Comparison of ENCODE assay signal across 9 cellular contexts in the genomic region with DNA sequence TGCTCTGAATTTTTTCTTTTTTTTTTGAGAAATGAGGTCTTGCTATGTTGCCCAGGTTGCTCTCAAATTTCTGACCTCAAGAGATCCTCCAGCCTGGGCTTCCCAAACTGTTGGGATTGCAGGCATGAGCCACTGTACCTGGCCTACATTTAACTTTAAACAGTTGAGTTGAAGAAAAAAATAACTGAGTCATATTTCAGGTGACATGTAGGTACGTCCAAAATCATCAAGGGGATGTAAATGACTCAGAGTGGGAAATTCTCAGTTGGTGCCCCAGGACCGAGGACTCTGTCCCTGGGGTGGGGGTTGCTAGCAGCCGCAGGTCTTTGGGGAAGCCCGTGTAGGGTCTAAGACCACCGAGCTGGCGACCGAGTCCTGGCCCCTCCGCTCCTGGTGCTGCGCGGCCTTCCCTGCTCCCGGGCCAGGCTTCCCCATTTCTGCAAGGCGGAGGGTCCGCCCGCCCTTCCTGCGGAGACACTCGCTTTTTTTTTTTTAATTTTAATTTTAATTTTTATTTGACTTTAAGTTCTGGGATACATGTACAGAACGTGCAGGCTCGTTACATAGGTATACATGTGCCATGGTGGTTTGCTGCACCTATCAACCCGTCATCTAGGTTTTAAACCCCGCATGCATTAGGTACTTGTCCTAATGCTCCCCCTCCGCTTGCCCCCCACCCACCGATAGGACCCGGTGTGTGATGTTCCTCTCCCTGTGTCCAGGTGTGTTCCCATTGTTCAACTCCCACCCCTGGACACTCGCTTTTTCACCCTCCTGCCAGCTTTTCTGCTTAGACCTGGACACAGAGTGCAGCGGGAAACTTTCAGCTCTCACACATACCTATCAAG. TPM values are rescaled to one million over a fixed set of nuclear protein-coding genes. Genes with fewer than 3 reads are reported as not detected.
DNase-seq lines count a peak whose midpoint lies in the region; ATAC-seq, FAIRE-seq and TF ChIP-seq lines count a peak whose summit lies in the region.
"Had no signal": no experiment of that assay in that cellular context is flagged by ENCODE, and none has a peak within 500 bp of the region (broad histone marks: within the 10 kb centered on the region; RNA-seq: fewer than 3 reads in every experiment).

No MANE protein-coding gene starts in this region.

- TF ChIP-seq POLR2A in ovary (IDR thresholded peaks at IDR 0.05): no peak

- 29 to 31% (median 29%) methylated on average over 25 of the region's 25 CpGs for WGBS in ovary, 3 donors

- ATAC-seq in HG03025 (IDR thresholded peaks at IDR 0.05; ENCODE audit: low FRiP score, unreplicated experiment): peak; percentile 27
- ATAC-seq in naive thymus-derived CD4-positive, alpha-beta T cell: no peak

- H3K36me3 Mint-ChIP-seq in CD14-positive monocyte: no peaks in the 10 kb centered on the region
- H3K36me3 Mint-ChIP-seq in naive thymus-derived CD4-positive, alpha-beta T cell: no peaks in the 10 kb centered on the region

- H3K27ac Mint-ChIP-seq in CD14-positive monocyte: peak overlapping the region; percentile 97 to 99 (median 98)
- peak overlapping the region; percentile 68 to 93 (median 85) for H3K27ac Mint-ChIP-seq in naive thymus-derived CD4-positive, alpha-beta T cell

- H3K9me3 Mint-ChIP-seq in CD14-positive monocyte: peaks cover 0 to 2% (median 0%) of the 10 kb centered on the region in 7 donors
- no peaks in the 10 kb centered on the region for H3K9me3 Mint-ChIP-seq in naive thymus-derived CD4-positive, alpha-beta T cell

- H3K27me3 Mint-ChIP-seq in CD14-positive monocyte (ENCODE audit: low read depth in 3 of 3): no peaks in the 10 kb centered on the region
- peaks cover 0 to 7% (median 0%) of the 10 kb centered on the region in 5 donors for H3K27me3 Mint-ChIP-seq in naive thymus-derived CD4-positive, alpha-beta T cell

- H3K4me3 ChIP-seq in bronchial epithelial cell (ENCODE audit: low read depth, low read length): no peak overlapping the region
- peak overlapping the region; percentile 34 for H3K4me3 ChIP-seq in naive thymus-derived CD4-positive, alpha-beta T cell (ENCODE audit: low read length)
- H3K4me3 ChIP-seq in ovary: no peak overlapping the region

- peaks cover 0 to 23% of the 10 kb centered on the region in 2 donors for H3K4me1 ChIP-seq in naive thymus-derived CD4-positive, alpha-beta T cell (ENCODE audit: control insufficient read depth in 2 of 2, insufficient read depth in 2 of 2, low read length in 2 of 2)
- no peaks in the 10 kb centered on the region for H3K4me1 ChIP-seq in ovary (ENCODE audit: insufficient read depth)

- H3K36me3 ChIP-seq in bronchial epithelial cell (ENCODE audit: control insufficient read depth, insufficient read depth, low read length) (no peaks in the 10 kb centered on the region), ovary (no peaks in the 10 kb centered on the region)
- H3K36me3 ChIP-seq in naive thymus-derived CD4-positive, alpha-beta T cell (ENCODE audit: control insufficient read depth in 2 of 3, insufficient read depth in 3 of 3, low read length in 3 of 3): no peaks in the 10 kb centered on the region
- H3K36me3 ChIP-seq: adrenal gland had no signal

- peaks cover 51% of the 10 kb centered on the region for H3K4me1 Mint-ChIP-seq in CD14-positive monocyte
- H3K4me1 Mint-ChIP-seq in naive thymus-derived CD4-positive, alpha-beta T cell: peaks cover 14 to 43% (median 37%) of the 10 kb centered on the region in 7 donors

- H3K27ac ChIP-seq in naive thymus-derived CD4-positive, alpha-beta T cell (ENCODE audit: low read depth, low read length): peak overlapping the region; percentile 58
- H3K27ac ChIP-seq in ovary: no peak overlapping the region

- H3K27me3 ChIP-seq in bronchial epithelial cell (ENCODE audit: control insufficient read depth, insufficient read depth, low read length) (no peaks in the 10 kb centered on the region), ovary (no peaks in the 10 kb centered on the region)
- no peaks in the 10 kb centered on the region for H3K27me3 ChIP-seq in naive thymus-derived CD4-positive, alpha-beta T cell (ENCODE audit: control insufficient read depth in 2 of 2, insufficient read depth in 2 of 2, low read length in 2 of 2)
- H3K27me3 ChIP-seq: adrenal gland had no signal

- intact Hi-C loops in CD14-positive monocyte (cut with micrococcal nuclease): loop anchor here (2.0 to 10.0 kb wide), 3 partner anchors 65 to 238 kb away; partner anchors contain the start of gene SIAH1 (in 1 of the 2)
- intact Hi-C loops in naive thymus-derived CD4-positive, alpha-beta T cell (cut with micrococcal nuclease): loop anchor here (1.0 to 5.0 kb wide), 16 partner anchors 9 to 1585 kb away; partner anchors contain the start of genes SIAH1 (in 2 of the 2) and LONP2 (in 1 of the 2)
- intact Hi-C loops in ovary (cut with DNase I): loop anchor here in 3 of 4 donors (5.0 to 10.0 kb wide), 3 partner anchors 265 to 270 kb away; no protein-coding TSS in a partner anchor
- intact Hi-C loops in cardiac septum (cut with DNase I): loop anchor here (2.0 to 10.0 kb wide), 3 partner anchors 85 to 388 kb away; no protein-coding TSS in a partner anchor

- H3K9me3 ChIP-seq in naive thymus-derived CD4-positive, alpha-beta T cell (ENCODE audit: control insufficient read depth in 2 of 3, low read length in 3 of 3): no peaks in the 10 kb centered on the region
- H3K9me3 ChIP-seq in ovary: no peaks in the 10 kb centered on the region
- H3K9me3 ChIP-seq: adrenal gland had no signal

- FAIRE-seq in bronchial epithelial cell (lab: Jason Lieb, UNC): no peak

- TF ChIP-seq EP300 in ovary (IDR thresholded peaks at IDR 0.05): no peak

- peak overlapping the region; percentile 87 to 93 for H3K4me3 Mint-ChIP-seq in CD14-positive monocyte
- peak overlapping the region; percentile 82 to 95 (median 88) for H3K4me3 Mint-ChIP-seq in naive thymus-derived CD4-positive, alpha-beta T cell

- POLR2A ChIA-PET in naive thymus-derived CD4-positive, alpha-beta T cell (lab: Charles Lee): interaction anchor here (0.7 to 3.6 kb wide), 11 partner anchors 11 to 559 kb away, joined by 3 to 78 read pairs (median 5); partner anchors contain the start of genes N4BP1 and SIAH1

- no peak for TF ChIP-seq CTCF in CD14-positive monocyte (IDR thresholded peaks at IDR 0.05)
- TF ChIP-seq CTCF in bronchial epithelial cell (IDR thresholded peaks at IDR 0.05; ENCODE audit: insufficient read depth, low read length, severe bottlenecking): no peak
- no peak for TF ChIP-seq CTCF in ovary (IDR thresholded peaks at IDR 0.05)

- CTCF ChIA-PET in naive thymus-derived CD4-positive, alpha-beta T cell (lab: Charles Lee): interaction anchor here (0.7 to 4.5 kb wide), 38 partner anchors 9 to 391 kb away, joined by 3 to 89 read pairs (median 5); partner anchors contain the start of genes N4BP1 and SIAH1

- DNase-seq in CD14-positive monocyte (ENCODE audit: low spot score) (no peak), bronchial epithelial cell (ENCODE audit: low read depth) (peak; percentile 60), ovary (no peak), NCI-H748 (lab: John Stamatoyannopoulos, UW; ENCODE audit: unreplicated experiment) (no peak), NCI-H128 (lab: John Stamatoyannopoulos, UW; ENCODE audit: unreplicated experiment) (no peak), cardiac septum (ENCODE audit: low spot score) (no peak)
- no peak for DNase-seq in naive thymus-derived CD4-positive, alpha-beta T cell

RNA-seq across cellular contexts. Expression of gene N4BP1, which starts 12.7 kb away (rescaled TPM):
- polyA plus RNA-seq in CD14-positive monocyte (10 to 100 TPM; 21.4 to 22.7 TPM), ovary (10 to 100 TPM; 15.2 to 35.3 TPM)
- total RNA-seq in bronchial epithelial cell (18.8 and 20.8 TPM in 2 replicates), ovary (10 to 100 TPM; 16.4 to 38.5 (median 30.0) TPM), cardiac septum (20.9 TPM)
- total RNA-seq in naive thymus-derived CD4-positive, alpha-beta T cell: 10 to 100 TPM; 51.5 to 86.0 (median 57.6) TPM
- polyA plus RNA-seq in naive thymus-derived CD4-positive, alpha-beta T cell: 10 to 100 TPM; 32.7 to 42.2 TPM
